In genomic region chr15:45471151-45471550, GRCh38 we compare ENCODE assay signal across 27 cellular contexts.
"Had no signal": no experiment of that assay in that cellular context is flagged by ENCODE, and none has a peak within 500 bp of the region (broad histone marks: within the 10 kb centered on the region; RNA-seq: fewer than 3 reads in every experiment).

No MANE protein-coding gene starts in this region.

- H3K9me3 Mint-ChIP-seq: activated CD4-positive, alpha-beta T cell treated with anti-CD3 and anti-CD28 coated beads, Interleukin-2, amount 10 ng/mL, durations not matched to agents 7 days and 5 days; activated naive CD4-positive, alpha-beta T cell treated with anti-CD3 and anti-CD28 coated beads, Interleukin-2, amount 50 U/mL, for 24 hours; activated naive CD8-positive, alpha-beta T cell treated with anti-CD3 and anti-CD28 coated beads, Interleukin-2, amount 10 ng/mL, durations not matched to agents 7 days and 5 days; activated T-cell treated with anti-CD3 and anti-CD28 coated beads, Interleukin-2, amount 50 U/mL, for 24 hours; activated T-helper 2 cell treated with anti-CD3 and anti-CD28 coated beads, Interferon-gamma antibody, Interleukin-2, Interleukin-4, amounts not matched to agents 10 μg/mL and 5 μg/mL and 100 μg/mL, durations not matched to agents 14 hours and 24 hours and 36 hours had no signal

- H3K27ac Mint-ChIP-seq: activated CD4-positive, alpha-beta T cell treated with anti-CD3 and anti-CD28 coated beads, Interleukin-2, amount 10 ng/mL, durations not matched to agents 7 days and 5 days; activated naive CD4-positive, alpha-beta T cell treated with anti-CD3 and anti-CD28 coated beads, Interleukin-2, amount 50 U/mL, for 24 hours; activated naive CD8-positive, alpha-beta T cell treated with anti-CD3 and anti-CD28 coated beads, Interleukin-2, amount 10 ng/mL, durations not matched to agents 7 days and 5 days; activated T-cell treated with anti-CD3 and anti-CD28 coated beads, Interleukin-2, amount 50 U/mL, for 24 hours; activated T-helper 2 cell treated with anti-CD3 and anti-CD28 coated beads, Interferon-gamma antibody, Interleukin-2, Interleukin-4, amounts not matched to agents 10 μg/mL and 5 μg/mL and 100 μg/mL, durations not matched to agents 14 hours and 24 hours and 36 hours had no signal

- H3K4me1 Mint-ChIP-seq: activated CD4-positive, alpha-beta T cell treated with anti-CD3 and anti-CD28 coated beads, Interleukin-2, amount 10 ng/mL, durations not matched to agents 7 days and 5 days; activated naive CD4-positive, alpha-beta T cell treated with anti-CD3 and anti-CD28 coated beads, Interleukin-2, amount 50 U/mL, for 24 hours; activated naive CD8-positive, alpha-beta T cell treated with anti-CD3 and anti-CD28 coated beads, Interleukin-2, amount 10 ng/mL, durations not matched to agents 7 days and 5 days had no signal

- H3K9me3 ChIP-seq: body of pancreas, breast epithelium, MG63, SJCRH30 had no signal

- H3K27ac ChIP-seq: body of pancreas, breast epithelium, SJCRH30, SK-N-MC, WERI-Rb-1 had no signal

- H3K4me3 ChIP-seq: body of pancreas, breast epithelium, MG63, SJCRH30, SK-N-MC had no signal

- H3K36me3 ChIP-seq: breast epithelium, MG63, SJCRH30, WERI-Rb-1 had no signal

- ATAC-seq: body of pancreas, Panc1 had no signal

- H3K4me3 Mint-ChIP-seq: activated CD4-positive, alpha-beta T cell treated with anti-CD3 and anti-CD28 coated beads, Interleukin-2, amount 10 ng/mL, durations not matched to agents 7 days and 5 days; activated naive CD4-positive, alpha-beta T cell treated with anti-CD3 and anti-CD28 coated beads, Interleukin-2, amount 50 U/mL, for 24 hours; activated naive CD8-positive, alpha-beta T cell treated with anti-CD3 and anti-CD28 coated beads, Interleukin-2, amount 10 ng/mL, durations not matched to agents 7 days and 5 days; activated T-cell treated with anti-CD3 and anti-CD28 coated beads, Interleukin-2, amount 50 U/mL, for 24 hours had no signal

- H3K4me1 ChIP-seq: body of pancreas, breast epithelium, SJCRH30 had no signal

- H3K27me3 ChIP-seq: body of pancreas, breast epithelium, MG63 had no signal

- H3K36me3 Mint-ChIP-seq: activated naive CD4-positive, alpha-beta T cell treated with anti-CD3 and anti-CD28 coated beads, Interleukin-2, amount 50 U/mL, for 24 hours; activated naive CD8-positive, alpha-beta T cell treated with anti-CD3 and anti-CD28 coated beads, Interleukin-2, amount 10 ng/mL, durations not matched to agents 7 days and 5 days had no signal

- DNase-seq: activated CD4-positive, alpha-beta T cell treated with anti-CD3 and anti-CD28 coated beads, Interleukin-2, amount 10 ng/mL, durations not matched to agents 7 days and 5 days; activated CD4-positive, alpha-beta T cell treated with anti-CD3 and anti-CD28 coated beads, Interleukin-2, amount 50 U/mL, for 48 hours; activated CD4-positive, CD25-positive, alpha-beta regulatory T cell; activated gamma-delta T cell; activated naive CD4-positive, alpha-beta T cell treated with Interleukin-2 at 50 U/mL for 16 hours; activated naive CD8-positive, alpha-beta T cell treated with anti-CD3 and anti-CD28 coated beads, Interleukin-2, amount 10 ng/mL, durations not matched to agents 7 days and 5 days; activated T-cell treated with anti-CD3 and anti-CD28 coated beads, Interleukin-2, amount 50 U/mL, for 24 hours; body of pancreas; Kasumi-1; KG1; MG63; NCI-H1048; NCI-H1105 treated with DMSO at 0.1 percent for 48 hours; NCI-H1436; NCI-H1694; NCI-H2029; NCI-H345; NCI-H524 treated with DMSO at 0.1 percent for 48 hours; SHP77; SJCRH30; T1000; WERI-Rb-1 had no signal
